11 cellular contexts compared by ENCODE assay signal in genomic region chr13:77222909-77223308, GRCh38.
"Had no signal": no experiment of that assay in that cellular context is flagged by ENCODE, and none has a peak within 500 bp of the region (broad histone marks: within the 10 kb centered on the region; RNA-seq: fewer than 3 reads in every experiment).

No MANE protein-coding gene starts in this region.

- H3K36me3 ChIP-seq: adrenal gland, thoracic aorta had no signal

- H3K4me3 Mint-ChIP-seq: activated naive CD4-positive, alpha-beta T cell treated with anti-CD3 and anti-CD28 coated beads for 36 hours; central memory CD8-positive, alpha-beta T cell; effector memory CD8-positive, alpha-beta T cell; neural crest cell had no signal

- DNase-seq: activated CD4-positive, alpha-beta T cell treated with anti-CD3 and anti-CD28 coated beads, Interleukin-2, amount 50 U/mL, for 4 hours; activated naive CD4-positive, alpha-beta T cell treated with anti-CD3 and anti-CD28 coated beads for 36 hours; adrenal gland; body of pancreas; effector memory CD8-positive, alpha-beta T cell; left ventricle myocardium inferior; stimulated activated CD4-positive, alpha-beta T cell treated with anti-CD3 and anti-CD28 coated beads, Interleukin-2, amount 100 ng/mL, for 48 hours; stomach had no signal

- H3K27me3 ChIP-seq: adrenal gland, body of pancreas, stomach had no signal

- H3K4me1 ChIP-seq: adrenal gland, body of pancreas, left ventricle myocardium inferior, stomach had no signal

- H3K27me3 Mint-ChIP-seq: central memory CD8-positive, alpha-beta T cell; effector memory CD8-positive, alpha-beta T cell had no signal

- H3K4me3 ChIP-seq: adrenal gland, body of pancreas, left ventricle myocardium inferior, stomach, thoracic aorta had no signal

- ATAC-seq: body of pancreas; effector memory CD8-positive, alpha-beta T cell had no signal

- H3K27ac Mint-ChIP-seq: activated naive CD4-positive, alpha-beta T cell treated with anti-CD3 and anti-CD28 coated beads for 36 hours had no signal

- H3K4me1 Mint-ChIP-seq: neural crest cell had no signal

- H3K27ac ChIP-seq: adrenal gland, body of pancreas, left ventricle myocardium inferior, stomach, thoracic aorta had no signal

- H3K9me3 ChIP-seq: adrenal gland, body of pancreas, left ventricle myocardium inferior, stomach, thoracic aorta had no signal

- H3K9me3 Mint-ChIP-seq: activated naive CD4-positive, alpha-beta T cell treated with anti-CD3 and anti-CD28 coated beads for 36 hours; central memory CD8-positive, alpha-beta T cell; effector memory CD8-positive, alpha-beta T cell; neural crest cell had no signal
